14 cellular contexts compared by ENCODE assay signal in the genomic region with DNA sequence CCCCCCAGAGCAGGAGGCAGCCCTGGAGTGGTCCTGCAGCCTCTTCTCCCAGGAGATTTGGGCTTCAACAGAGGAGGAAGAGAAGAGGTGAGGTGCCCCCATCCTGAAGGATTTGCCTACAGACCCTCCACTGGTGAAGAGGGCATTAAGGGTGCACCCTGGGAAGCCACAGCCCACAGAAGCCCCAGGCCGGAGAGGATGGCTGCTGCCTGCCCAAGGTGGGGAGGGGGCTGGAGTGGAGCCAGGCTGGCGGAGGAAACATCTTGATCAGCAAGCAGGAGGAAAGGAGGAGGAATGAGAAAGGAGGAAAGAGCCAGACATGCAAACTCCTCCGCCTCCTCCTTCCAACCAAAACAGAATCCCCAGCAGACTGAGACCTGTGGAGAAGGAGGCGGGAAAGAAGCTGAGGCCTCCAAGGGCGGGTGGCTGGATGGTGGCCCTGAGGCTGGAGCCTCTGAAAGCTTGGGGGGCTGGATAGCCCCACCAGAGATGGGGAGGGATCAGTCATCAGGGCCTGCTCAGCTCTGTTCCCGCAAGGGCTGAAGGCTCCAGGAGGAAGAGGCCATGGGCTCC. TPM values are rescaled to one million over a fixed set of nuclear protein-coding genes. Genes with fewer than 3 reads are reported as not detected.
DNase-seq lines count a peak whose midpoint lies in the region; ATAC-seq, FAIRE-seq and TF ChIP-seq lines count a peak whose summit lies in the region.
"Had no signal": no experiment of that assay in that cellular context is flagged by ENCODE, and none has a peak within 500 bp of the region (broad histone marks: within the 10 kb centered on the region; RNA-seq: fewer than 3 reads in every experiment).

No MANE protein-coding gene starts in this region.

- no peak overlapping the region for H2BK120ac ChIP-seq in H1 (replicated peaks; ENCODE audit: low read depth, low read length)

- no peak for ATAC-seq in activated naive CD8-positive, alpha-beta T cell treated with anti-CD3 and anti-CD28 coated beads, Interleukin-2, amount 50 U/mL, for 24 hours
- no peak for ATAC-seq in CD8-positive, alpha-beta T cell
- ATAC-seq: activated naive CD4-positive, alpha-beta T cell treated with anti-CD3 and anti-CD28 coated beads, Interleukin-2, amount 50 U/mL, for 72 hours; left lobe of liver; stimulated activated memory B cell treated with anti-CD40 and anti-IgM and Interleukin-4, amounts not matched to agents 10 μg/mL and 1 μg/mL and 100 μg/mL, for 72 hours had no signal

- no peak overlapping the region for H3K23ac ChIP-seq in H1 (ENCODE audit: insufficient read length)

- no peak overlapping the region for H2BK12ac ChIP-seq in H1 (ENCODE audit: low read depth, low read length)

- H3K4me3 Mint-ChIP-seq in activated CD4-positive, alpha-beta memory T cell treated with anti-CD3 and anti-CD28 coated beads for 36 hours, result no peak overlapping the region
- H3K4me3 Mint-ChIP-seq in activated naive CD8-positive, alpha-beta T cell treated with anti-CD3 and anti-CD28 coated beads, Interleukin-2, amount 50 U/mL, for 24 hours, result no peak overlapping the region
- H3K4me3 Mint-ChIP-seq in CD8-positive, alpha-beta T cell, result no peak overlapping the region
- H3K4me3 Mint-ChIP-seq: stimulated activated memory B cell treated with anti-CD40 and anti-IgM and Interleukin-4, amounts not matched to agents 10 μg/mL and 1 μg/mL and 100 μg/mL, for 72 hours had no signal

- no peaks in the 10 kb centered on the region for H3K23me2 ChIP-seq in H1 (ENCODE audit: low read depth, low read length)

- H3K4me2 ChIP-seq in H1 (ENCODE audit: insufficient read depth in 1 of 2, low read depth in 2 of 2, low read length in 2 of 2), result no peak overlapping the region

- H3K4me1 Mint-ChIP-seq in activated CD4-positive, alpha-beta memory T cell treated with anti-CD3 and anti-CD28 coated beads for 36 hours (ENCODE audit: low read depth), result peaks cover 25% of the 10 kb centered on the region
- peaks cover 31% of the 10 kb centered on the region for H3K4me1 Mint-ChIP-seq in activated naive CD8-positive, alpha-beta T cell treated with anti-CD3 and anti-CD28 coated beads, Interleukin-2, amount 50 U/mL, for 24 hours
- peaks cover 53% of the 10 kb centered on the region for H3K4me1 Mint-ChIP-seq in CD8-positive, alpha-beta T cell (ENCODE audit: low read depth)
- H3K4me1 Mint-ChIP-seq: stimulated activated memory B cell treated with anti-CD40 and anti-IgM and Interleukin-4, amounts not matched to agents 10 μg/mL and 1 μg/mL and 100 μg/mL, for 72 hours had no signal

- no peak overlapping the region for H3K14ac ChIP-seq in H1 (ENCODE audit: insufficient read length)

- no peaks in the 10 kb centered on the region for H3K27me3 Mint-ChIP-seq in activated CD4-positive, alpha-beta memory T cell treated with anti-CD3 and anti-CD28 coated beads for 36 hours
- no peaks in the 10 kb centered on the region for H3K27me3 Mint-ChIP-seq in activated naive CD8-positive, alpha-beta T cell treated with anti-CD3 and anti-CD28 coated beads, Interleukin-2, amount 50 U/mL, for 24 hours
- H3K27me3 Mint-ChIP-seq in CD8-positive, alpha-beta T cell (ENCODE audit: low read depth), result no peaks in the 10 kb centered on the region

- POLR2A ChIA-PET in H1 (lab: Charles Lee; ENCODE audit: partially characterized antibody), result interaction anchor here (0.9 to 1.2 kb wide), 2 partner anchors 80 to 83 kb away, joined by 3 read pairs; no protein-coding TSS in a partner anchor
- POLR2A ChIA-PET in activated CD4-positive, alpha-beta memory T cell treated with anti-CD3 and anti-CD28 coated beads for 36 hours (lab: Charles Lee), result no interaction called here
- POLR2A ChIA-PET in CD8-positive, alpha-beta T cell (lab: Charles Lee), result no interaction called here

- H3K4me1 ChIP-seq in HUES6 (ENCODE audit: control insufficient read depth, insufficient read depth, low read length) (peaks cover 66% of the 10 kb centered on the region), H1 (replicated peaks in 1 of 4; ENCODE audit: control insufficient read depth in 3 of 4, insufficient read depth in 4 of 4, low read length in 3 of 4) (peaks cover 0 to 10% (median 0%) of the 10 kb centered on the region in 4 experiments; a peak in 4 of 7 replicates), mucosa of rectum (ENCODE audit: control insufficient read depth in 2 of 2, insufficient read depth in 2 of 2, low read length in 2 of 2) (peaks cover 31 to 58% of the 10 kb centered on the region in 2 donors), tibial nerve (peaks cover 0 to 29% (median 13%) of the 10 kb centered on the region in 4 donors)
- H3K4me1 ChIP-seq in CD8-positive, alpha-beta T cell (ENCODE audit: insufficient read depth, low read length), result peaks cover 29% of the 10 kb centered on the region

- no peak for TF ChIP-seq POLR2A in H1 (IDR thresholded peaks at IDR 0.05; ENCODE audit: control extremely low read depth in 1 of 2, low read depth in 2 of 2, low read length in 2 of 2)
- no peak for TF ChIP-seq POLR2A in tibial nerve (IDR thresholded peaks at IDR 0.05)

- no peak for TF ChIP-seq EP300 in H1 (IDR thresholded peaks at IDR 0.05; ENCODE audit: borderline replicate concordance in 1 of 2, low read depth in 2 of 2, low read length in 2 of 2)
- no peak for TF ChIP-seq EP300 in tibial nerve (IDR thresholded peaks at IDR 0.05)

- H3K56ac ChIP-seq in H1 (replicated peaks; ENCODE audit: insufficient read length, low read depth, low read length), result no peak overlapping the region

- H3K27me3 ChIP-seq in HUES6 (ENCODE audit: control insufficient read depth, insufficient read depth, low read length), result no peaks in the 10 kb centered on the region
- H3K27me3 ChIP-seq in H1 (replicated peaks in 1 of 4; ENCODE audit: control insufficient read depth in 3 of 4, extremely low read depth in 1 of 4, insufficient read depth in 3 of 4, low read length in 3 of 4), result no peaks in the 10 kb centered on the region
- no peaks in the 10 kb centered on the region for H3K27me3 ChIP-seq in mucosa of rectum (ENCODE audit: control insufficient read depth in 2 of 2, insufficient read depth in 2 of 2, low read length in 2 of 2)
- H3K27me3 ChIP-seq in tibial nerve, result no peaks in the 10 kb centered on the region
- no peaks in the 10 kb centered on the region for H3K27me3 ChIP-seq in CD8-positive, alpha-beta T cell (ENCODE audit: insufficient read depth, low read length)

- no peak for TF ChIP-seq RAD21 in H1 (IDR thresholded peaks at IDR 0.05 in 1 of 2, conservative IDR thresholded peaks at IDR 0.05 in 1 of 2; ENCODE audit: low read depth in 2 of 2, low read length in 2 of 2)

- H2BK5ac ChIP-seq in H1 (ENCODE audit: low read depth, low read length), result no peak overlapping the region; the same call in 1 of the 2 replicates

- H2BK20ac ChIP-seq in H1 (ENCODE audit: low read length), result no peak overlapping the region

- no peaks in the 10 kb centered on the region for H3K36me3 Mint-ChIP-seq in activated CD4-positive, alpha-beta memory T cell treated with anti-CD3 and anti-CD28 coated beads for 36 hours
- no peaks in the 10 kb centered on the region for H3K36me3 Mint-ChIP-seq in activated naive CD8-positive, alpha-beta T cell treated with anti-CD3 and anti-CD28 coated beads, Interleukin-2, amount 50 U/mL, for 24 hours (ENCODE audit: low read depth)
- H3K36me3 Mint-ChIP-seq in CD8-positive, alpha-beta T cell, result peaks cover 26% of the 10 kb centered on the region
- H3K36me3 Mint-ChIP-seq: activated naive CD4-positive, alpha-beta T cell treated with anti-CD3 and anti-CD28 coated beads, Interleukin-2, amount 50 U/mL, for 72 hours; stimulated activated memory B cell treated with anti-CD40 and anti-IgM and Interleukin-4, amounts not matched to agents 10 μg/mL and 1 μg/mL and 100 μg/mL, for 72 hours had no signal

- H3K4ac ChIP-seq in H1 (replicated peaks; ENCODE audit: insufficient read length, low read depth, low read length), result no peak overlapping the region

- H3K9me3 Mint-ChIP-seq in activated CD4-positive, alpha-beta memory T cell treated with anti-CD3 and anti-CD28 coated beads for 36 hours, result no peaks in the 10 kb centered on the region
- no peaks in the 10 kb centered on the region for H3K9me3 Mint-ChIP-seq in activated naive CD8-positive, alpha-beta T cell treated with anti-CD3 and anti-CD28 coated beads, Interleukin-2, amount 50 U/mL, for 24 hours
- H3K9me3 Mint-ChIP-seq in CD8-positive, alpha-beta T cell, result no peaks in the 10 kb centered on the region
- H3K9me3 Mint-ChIP-seq: activated naive CD4-positive, alpha-beta T cell treated with anti-CD3 and anti-CD28 coated beads, Interleukin-2, amount 50 U/mL, for 72 hours; stimulated activated memory B cell treated with anti-CD40 and anti-IgM and Interleukin-4, amounts not matched to agents 10 μg/mL and 1 μg/mL and 100 μg/mL, for 72 hours had no signal

- peak overlapping the region; percentile 68; the same call in 1 of the 2 replicates for H3K18ac ChIP-seq in H1 (ENCODE audit: extremely low read depth, low read length)

- H4K8ac ChIP-seq in H1 (ENCODE audit: extremely low read depth, insufficient read depth, low read length), result no peak overlapping the region

- no peak for FAIRE-seq in H1 (lab: Jason Lieb, UNC)
- FAIRE-seq: G401.6, urothelium cell line had no signal

- no peak overlapping the region for H3K4me3 ChIP-seq in HUES6 (ENCODE audit: low read depth, low read length)
- no peak overlapping the region for H3K4me3 ChIP-seq in H1 (ENCODE audit: extremely low read depth in 1 of 4, insufficient read depth in 2 of 4, low read depth in 3 of 4, low read length in 4 of 4)
- no peak overlapping the region for H3K4me3 ChIP-seq in mucosa of rectum (ENCODE audit: low read length in 2 of 2)
- no peak overlapping the region for H3K4me3 ChIP-seq in tibial nerve
- no peak overlapping the region for H3K4me3 ChIP-seq in CD8-positive, alpha-beta T cell (ENCODE audit: low read depth, low read length)

- DNase-seq in H1 (ENCODE audit: low read depth in 1 of 2, low spot score in 2 of 2) (no peak), tibial nerve (ENCODE audit: low spot score in 2 of 2) (no peak)
- no peak for DNase-seq in activated CD4-positive, alpha-beta memory T cell treated with anti-CD3 and anti-CD28 coated beads for 36 hours
- DNase-seq in activated naive CD8-positive, alpha-beta T cell treated with anti-CD3 and anti-CD28 coated beads, Interleukin-2, amount 50 U/mL, for 24 hours, result no peak
- DNase-seq in CD8-positive, alpha-beta T cell, result no peak
- DNase-seq: NCI-H1417 treated with DMSO at 0.1 percent for 48 hours, NCI-H526 treated with DMSO at 0.1 percent for 48 hours had no signal

- H3K9ac ChIP-seq in HUES6 (ENCODE audit: low read length) (no peak overlapping the region), H1 (replicated peaks in 1 of 4; ENCODE audit: extremely low read depth in 1 of 4, low read depth in 3 of 4, low read length in 3 of 4) (no peak overlapping the region; a peak in 1 of 7 replicates), mucosa of rectum (ENCODE audit: low read depth in 1 of 2, low read length in 2 of 2) (peak overlapping the region in 1 of 2 donors; percentile 69)

- no peaks in the 10 kb centered on the region for H3K79me2 ChIP-seq in H1 (ENCODE audit: control insufficient read depth in 1 of 2, insufficient read depth in 2 of 2, low read length in 2 of 2)

- intact Hi-C loops in activated CD4-positive, alpha-beta memory T cell treated with anti-CD3 and anti-CD28 coated beads for 36 hours (cut with micrococcal nuclease), result no loop called here
- intact Hi-C loops in CD8-positive, alpha-beta T cell (cut with DNase I, micrococcal nuclease), result no loop called here

- CTCF ChIA-PET in H1 (lab: Charles Lee; ENCODE audit: partially characterized antibody), result interaction anchor here (1.1 kb wide), 1 partner anchor 44 kb away, joined by 3 read pairs; no protein-coding TSS in a partner anchor
- CTCF ChIA-PET in activated CD4-positive, alpha-beta memory T cell treated with anti-CD3 and anti-CD28 coated beads for 36 hours (lab: Charles Lee), result interaction anchor here (1.8 kb wide), 1 partner anchor 44 kb away, joined by 5 read pairs; no protein-coding TSS in a partner anchor
- CTCF ChIA-PET in CD8-positive, alpha-beta T cell (lab: Charles Lee), result interaction anchor here (1.1 to 2.2 kb wide), 2 partner anchors 9 to 64 kb away, joined by 3 to 8 read pairs; no protein-coding TSS in a partner anchor

- 65% methylated on average over 5 of the region's 6 CpGs; no CpG with 5 or more reads in 1 of the 2 experiments for whole genome bisulfite sequencing in H1 (ENCODE audit: extremely low coverage in 1 of 2, insufficient coverage in 1 of 2, insufficient read length in 1 of 2, insufficient replicate concordance in 2 of 2, low coverage in 1 of 2, low lambda C conversion rate in 2 of 2, missing lambda C conversion rate in 1 of 2), 2 experiments
- WGBS in tibial nerve, 2 donors, result 67% methylated on average over 6 of the region's 6 CpGs

- H4K20me1 ChIP-seq in H1 (replicated peaks in 1 of 2; ENCODE audit: control insufficient read depth in 1 of 2, insufficient read depth in 2 of 2, low read length in 2 of 2), result no peaks in the 10 kb centered on the region

- H4K91ac ChIP-seq in H1 (replicated peaks; ENCODE audit: insufficient read length, low read length), result peak overlapping the region; percentile 29

- no peak overlapping the region for H2AFZ ChIP-seq in H1 (ENCODE audit: low read length)

- H3K36me3 ChIP-seq in HUES6 (ENCODE audit: control insufficient read depth, insufficient read depth, low read length) (peaks cover 28% of the 10 kb centered on the region; the same call in 1 of the 2 replicates), H1 (ENCODE audit: control insufficient read depth in 2 of 4, insufficient read depth in 4 of 4, low read length in 3 of 4) (no peaks in the 10 kb centered on the region), mucosa of rectum (ENCODE audit: control insufficient read depth in 2 of 2, insufficient read depth in 2 of 2, low read length in 2 of 2) (peaks cover 2 to 3% of the 10 kb centered on the region in 2 donors), tibial nerve (no peaks in the 10 kb centered on the region)
- H3K36me3 ChIP-seq in CD8-positive, alpha-beta T cell (ENCODE audit: insufficient read depth, low read length), result no peaks in the 10 kb centered on the region

- H2AK5ac ChIP-seq in H1 (ENCODE audit: low read depth, low read length), result peak overlapping the region; percentile 77; the same call in 1 of the 2 replicates

- TF ChIP-seq CTCF in H1 (IDR thresholded peaks at IDR 0.05; ENCODE audit: control extremely low read depth in 1 of 3, insufficient read depth in 1 of 3, low read depth in 1 of 3, low read length in 3 of 3) (no peak), tibial nerve (IDR thresholded peaks at IDR 0.05) (no peak)
- no peak for TF ChIP-seq CTCF in CD8-positive, alpha-beta T cell (IDR thresholded peaks at IDR 0.05)

- H2BK15ac ChIP-seq in H1 (ENCODE audit: low read length), result no peak overlapping the region

- peak overlapping the region; percentile 34; the same call in 1 of the 2 replicates for H3K27ac ChIP-seq in HUES6 (ENCODE audit: low read depth, low read length)
- H3K27ac ChIP-seq in H1 (ENCODE audit: low read depth, low read length), result no peak overlapping the region
- peak overlapping the region; percentile 95 for H3K27ac ChIP-seq in mucosa of rectum (ENCODE audit: low read depth in 2 of 2, low read length in 2 of 2)
- H3K27ac ChIP-seq in tibial nerve, result peak overlapping the region in 3 of 4 donors; percentile 45 to 70 (median 50)
- no peak overlapping the region for H3K27ac ChIP-seq in CD8-positive, alpha-beta T cell (ENCODE audit: low read depth, low read length)

- H4K5ac ChIP-seq in H1 (ENCODE audit: insufficient read length, low read depth, low read length), result no peak overlapping the region

- no peak overlapping the region for H3K27ac Mint-ChIP-seq in activated CD4-positive, alpha-beta memory T cell treated with anti-CD3 and anti-CD28 coated beads for 36 hours
- no peak overlapping the region for H3K27ac Mint-ChIP-seq in activated naive CD8-positive, alpha-beta T cell treated with anti-CD3 and anti-CD28 coated beads, Interleukin-2, amount 50 U/mL, for 24 hours
- no peak overlapping the region for H3K27ac Mint-ChIP-seq in CD8-positive, alpha-beta T cell
- H3K27ac Mint-ChIP-seq: stimulated activated memory B cell treated with anti-CD40 and anti-IgM and Interleukin-4, amounts not matched to agents 10 μg/mL and 1 μg/mL and 100 μg/mL, for 72 hours had no signal

- H3K79me1 ChIP-seq in H1 (ENCODE audit: low read depth, low read length), result peaks cover 4% of the 10 kb centered on the region; the same call in 1 of the 2 replicates

- H3K9me3 ChIP-seq in HUES6 (ENCODE audit: control insufficient read depth, insufficient read depth, low read depth, low read length) (no peaks in the 10 kb centered on the region), H1 (ENCODE audit: insufficient read depth in 2 of 2, low read depth in 1 of 2, low read length in 1 of 2) (no peaks in the 10 kb centered on the region), mucosa of rectum (ENCODE audit: control insufficient read depth in 2 of 2, low read length in 2 of 2) (no peaks in the 10 kb centered on the region), tibial nerve (no peaks in the 10 kb centered on the region)
- no peaks in the 10 kb centered on the region for H3K9me3 ChIP-seq in CD8-positive, alpha-beta T cell (ENCODE audit: low read length)

RNA-seq across cellular contexts. Expression of gene ARRB1, which starts 31.3 kb away (rescaled TPM):
- 24.1 and 31.8 TPM in 2 replicates for total RNA-seq in H1 (2021; fragmentation: NEBNext Ultra II Directional; extraction: Animal tissue kit (Norgen Biotek cat#: 25700))
- 9.4 and 12.4 TPM in 2 replicates for polyA plus RNA-seq in H1 (2011; rRNA removed)
- polyA plus RNA-seq in H1 (2011; cell fraction: cytosol; rRNA removed), result 14.0 TPM
- polyA plus RNA-seq in H1 (2011; cell fraction: nucleus; rRNA removed), result 16.7 TPM
- 8.9 to 11.1 TPM (median 10.3 TPM) in 4 replicates for polyA plus RNA-seq in H1 (2012, experiment 1 of 2)
- polyA plus RNA-seq in H1 (2012, experiment 2 of 2), result 7.6 TPM
- 26.6 TPM for polyA plus RNA-seq in H1 (2013, experiment 1 of 2)
- 27.4 TPM for polyA plus RNA-seq in H1 (2013, experiment 2 of 2)
- 37.7 and 39.1 TPM in 2 replicates for polyA minus RNA-seq in H1 (2011; rRNA and poly(A)+ RNA removed)
- polyA minus RNA-seq in H1 (2011; cell fraction: cytosol; rRNA and poly(A)+ RNA removed), result 16.1 TPM
- 27.9 TPM for polyA minus RNA-seq in H1 (2011; cell fraction: nucleus; rRNA and poly(A)+ RNA removed)
- total RNA-seq in tibial nerve, result 10 to 100 TPM; 38.2 to 68.1 (median 45.8) TPM
- total RNA-seq in activated CD4-positive, alpha-beta memory T cell treated with anti-CD3 and anti-CD28 coated beads for 36 hours, result 10 to 100 TPM; 16.3 to 18.8 TPM
- total RNA-seq in CD8-positive, alpha-beta T cell, result 10 to 100 TPM; 25.1 to 26.5 TPM

Comparison
In these comparisons a context has a peak if more than half of its experiments do, and no peak if none do; other contexts are left out.
1. H3K27ac ChIP-seq: peak in HUES6 (single experiment), mucosa of rectum (2 of 2) and tibial nerve (3 of 4); none in H1 (single experiment) and CD8-positive, alpha-beta T cell (single experiment).